1 cellular context compared by ENCODE assay signal in genomic region chr15:71678191-71678590, GRCh38.
TF ChIP-seq lines count a peak whose summit lies in the region.

No MANE protein-coding gene starts in this region.

TF ChIP-seq in IMR-90, 13 proteins besides CTCF, POLR2A, EP300 and RAD21 (continued from another document):
- no peak for TF ChIP-seq USF2 (IDR thresholded peaks at IDR 0.05; ENCODE audit: low read depth, low read length)
- no peak for TF ChIP-seq RFX5 (IDR thresholded peaks at IDR 0.05; ENCODE audit: low read depth, low read length)
- no peak for TF ChIP-seq BHLHE40 (IDR thresholded peaks at IDR 0.05; ENCODE audit: low read depth, low read length)
- no peak for TF ChIP-seq MAFK (IDR thresholded peaks at IDR 0.05; ENCODE audit: low read depth, low read length)
- no peak for TF ChIP-seq NFE2L2 (IDR thresholded peaks at IDR 0.05; ENCODE audit: low read depth, low read length)
- no peak for TF ChIP-seq FOS (IDR thresholded peaks at IDR 0.05; ENCODE audit: low read depth, low read length)
- no peak for TF ChIP-seq ELK1 (IDR thresholded peaks at IDR 0.05; ENCODE audit: borderline replicate concordance, low read depth, low read length)
- TF ChIP-seq SMC3 (IDR thresholded peaks at IDR 0.05; ENCODE audit: low read depth, low read length) = no peak
- no peak for TF ChIP-seq RCOR1 (IDR thresholded peaks at IDR 0.05; ENCODE audit: insufficient replicate concordance, low read length)
- TF ChIP-seq CEBPB (IDR thresholded peaks at IDR 0.05; ENCODE audit: low read depth, low read length) = no peak
- no peak for TF ChIP-seq MXI1 (IDR thresholded peaks at IDR 0.05; ENCODE audit: borderline replicate concordance, low read depth, low read length)
- no peak for TF ChIP-seq CHD1 (IDR thresholded peaks at IDR 0.05; ENCODE audit: low read depth, low read length)
